Comparison of ENCODE assay signal across 1 cellular context in the genomic region with DNA sequence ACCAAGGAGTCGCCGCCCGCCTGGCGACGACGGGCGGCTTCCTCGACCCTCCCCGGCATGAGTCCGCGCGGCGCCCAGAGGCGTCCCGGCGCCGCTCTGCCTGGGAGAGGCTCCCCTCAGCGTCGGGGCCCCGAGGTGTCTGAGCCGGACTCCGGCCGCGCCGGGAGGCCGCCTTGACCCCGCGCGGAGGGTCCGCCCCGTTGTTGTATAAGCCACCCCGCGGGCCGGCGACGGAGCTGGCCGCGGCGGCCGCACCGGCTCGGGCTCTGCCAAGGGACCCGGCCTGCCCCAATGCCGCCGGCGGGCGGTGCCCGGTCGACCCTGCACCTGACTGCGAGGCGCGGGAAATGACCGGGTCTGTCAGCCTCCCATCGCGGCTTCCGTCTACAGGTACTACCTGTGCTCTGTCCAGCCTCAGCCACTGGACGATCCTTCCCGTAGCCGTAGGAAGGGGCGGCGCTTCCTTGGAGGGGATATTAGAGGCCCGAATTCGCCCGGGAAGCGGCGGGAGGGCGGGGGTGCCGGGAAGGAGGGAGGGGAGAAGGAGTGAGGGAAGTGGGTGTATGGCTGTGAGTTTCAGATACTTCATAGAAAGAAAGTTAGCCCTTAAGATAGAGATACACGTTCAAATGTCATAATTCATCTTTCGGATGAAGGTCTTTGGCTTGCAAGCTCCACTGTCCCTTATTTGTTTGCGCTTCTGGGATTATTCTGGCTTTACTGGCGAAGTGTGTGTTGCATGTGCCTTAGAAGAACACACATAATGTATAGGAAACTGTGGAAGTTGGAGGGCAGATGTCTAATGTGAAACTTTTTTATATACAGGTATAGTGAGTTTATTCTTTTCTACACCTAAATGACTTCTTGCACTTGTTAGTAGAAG.
A peak's percentile ranks its signal among the peaks of the same experiment; 100 is the strongest.
TF ChIP-seq lines count a peak whose summit lies in the region.

No MANE protein-coding gene starts in this region.

TF ChIP-seq in K562, 482 proteins besides CTCF, POLR2A, EP300 and RAD21 (continued from another document and continues in another):
- TF ChIP-seq REST (CRISPR knock-in tag; IDR thresholded peaks at IDR 0.05; ENCODE audit: low read depth) (peak; percentile 67; the same call in 1 of the 2 replicates), RBBP5 (IDR thresholded peaks at IDR 0.05; ENCODE audit: borderline replicate concordance, insufficient read depth, low read length, poor library complexity, severe bottlenecking) (peak; percentile 53), PYGO2 (tag; IDR thresholded peaks at IDR 0.05) (no peak), ZBTB49 (CRISPR knock-in tag; IDR thresholded peaks at IDR 0.05; ENCODE audit: borderline replicate concordance) (no peak), STAT5B (CRISPR knock-in tag; IDR thresholded peaks at IDR 0.05) (no peak), ASH1L (IDR thresholded peaks at IDR 0.05; ENCODE audit: borderline replicate concordance, low read depth, partially characterized antibody) (no peak), ZNF280B (CRISPR knock-in tag; IDR thresholded peaks at IDR 0.05) (no peak), ZKSCAN8 (CRISPR knock-in tag; IDR thresholded peaks at IDR 0.05) (no peak), POLR2G (IDR thresholded peaks at IDR 0.05; ENCODE audit: low read depth, low read length) (peak; percentile 93), ZBTB17 (CRISPR knock-in tag; IDR thresholded peaks at IDR 0.05) (0 out of 2 replicates have a peak, but pooled peaks have one; percentile 11), ZKSCAN1 (IDR thresholded peaks at IDR 0.05; ENCODE audit: low read depth, low read length) (peak; percentile 3; the same call in 1 of the 2 replicates), ZNF444 (CRISPR knock-in tag; IDR thresholded peaks at IDR 0.05) (no peak), ZNF239 (CRISPR knock-in tag; IDR thresholded peaks at IDR 0.05) (no peak), ARID2 (IDR thresholded peaks at IDR 0.05) (no peak), SRSF3 (IDR thresholded peaks at IDR 0.05; ENCODE audit: insufficient read depth, low read length) (no peak), POLR2AphosphoS2 (IDR thresholded peaks at IDR 0.05; ENCODE audit: low read length) (peak; percentile 6; the same call in 1 of the 2 replicates), SMAD4 (CRISPR knock-in tag; conservative IDR thresholded peaks at IDR 0.05) (peak; percentile 57)
- TF ChIP-seq, protein P1, sequence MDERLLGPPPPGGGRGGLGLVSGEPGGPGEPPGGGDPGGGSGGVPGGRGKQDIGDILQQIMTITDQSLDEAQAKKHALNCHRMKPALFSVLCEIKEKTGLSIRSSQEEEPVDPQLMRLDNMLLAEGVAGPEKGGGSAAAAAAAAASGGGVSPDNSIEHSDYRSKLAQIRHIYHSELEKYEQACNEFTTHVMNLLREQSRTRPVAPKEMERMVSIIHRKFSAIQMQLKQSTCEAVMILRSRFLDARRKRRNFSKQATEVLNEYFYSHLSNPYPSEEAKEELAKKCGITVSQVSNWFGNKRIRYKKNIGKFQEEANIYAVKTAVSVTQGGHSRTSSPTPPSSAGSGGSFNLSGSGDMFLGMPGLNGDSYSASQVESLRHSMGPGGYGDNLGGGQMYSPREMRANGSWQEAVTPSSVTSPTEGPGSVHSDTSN (CRISPR knock-in tag; IDR thresholded peaks at IDR 0.05; ENCODE audit: low read depth), result no peak
- TF ChIP-seq, protein P1 (tag; conservative IDR thresholded peaks at IDR 0.05; ENCODE audit: low read depth), result 0 out of 2 replicates have a peak, but pooled peaks have one; percentile 39
- TF ChIP-seq, protein P2, sequence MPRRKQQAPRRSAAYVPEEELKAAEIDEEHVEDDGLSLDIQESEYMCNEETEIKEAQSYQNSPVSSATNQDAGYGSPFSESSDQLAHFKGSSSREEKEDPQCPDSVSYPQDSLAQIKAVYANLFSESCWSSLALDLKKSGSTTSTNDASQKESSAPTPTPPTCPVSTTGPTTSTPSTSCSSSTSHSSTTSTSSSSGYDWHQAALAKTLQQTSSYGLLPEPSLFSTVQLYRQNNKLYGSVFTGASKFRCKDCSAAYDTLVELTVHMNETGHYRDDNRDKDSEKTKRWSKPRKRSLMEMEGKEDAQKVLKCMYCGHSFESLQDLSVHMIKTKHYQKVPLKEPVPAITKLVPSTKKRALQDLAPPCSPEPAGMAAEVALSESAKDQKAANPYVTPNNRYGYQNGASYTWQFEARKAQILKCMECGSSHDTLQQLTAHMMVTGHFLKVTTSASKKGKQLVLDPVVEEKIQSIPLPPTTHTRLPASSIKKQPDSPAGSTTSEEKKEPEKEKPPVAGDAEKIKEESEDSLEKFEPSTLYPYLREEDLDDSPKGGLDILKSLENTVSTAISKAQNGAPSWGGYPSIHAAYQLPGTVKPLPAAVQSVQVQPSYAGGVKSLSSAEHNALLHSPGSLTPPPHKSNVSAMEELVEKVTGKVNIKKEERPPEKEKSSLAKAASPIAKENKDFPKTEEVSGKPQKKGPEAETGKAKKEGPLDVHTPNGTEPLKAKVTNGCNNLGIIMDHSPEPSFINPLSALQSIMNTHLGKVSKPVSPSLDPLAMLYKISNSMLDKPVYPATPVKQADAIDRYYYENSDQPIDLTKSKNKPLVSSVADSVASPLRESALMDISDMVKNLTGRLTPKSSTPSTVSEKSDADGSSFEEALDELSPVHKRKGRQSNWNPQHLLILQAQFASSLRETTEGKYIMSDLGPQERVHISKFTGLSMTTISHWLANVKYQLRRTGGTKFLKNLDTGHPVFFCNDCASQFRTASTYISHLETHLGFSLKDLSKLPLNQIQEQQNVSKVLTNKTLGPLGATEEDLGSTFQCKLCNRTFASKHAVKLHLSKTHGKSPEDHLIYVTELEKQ (CRISPR knock-in tag; IDR thresholded peaks at IDR 0.05), result no peak
- TF ChIP-seq, protein P3, sequence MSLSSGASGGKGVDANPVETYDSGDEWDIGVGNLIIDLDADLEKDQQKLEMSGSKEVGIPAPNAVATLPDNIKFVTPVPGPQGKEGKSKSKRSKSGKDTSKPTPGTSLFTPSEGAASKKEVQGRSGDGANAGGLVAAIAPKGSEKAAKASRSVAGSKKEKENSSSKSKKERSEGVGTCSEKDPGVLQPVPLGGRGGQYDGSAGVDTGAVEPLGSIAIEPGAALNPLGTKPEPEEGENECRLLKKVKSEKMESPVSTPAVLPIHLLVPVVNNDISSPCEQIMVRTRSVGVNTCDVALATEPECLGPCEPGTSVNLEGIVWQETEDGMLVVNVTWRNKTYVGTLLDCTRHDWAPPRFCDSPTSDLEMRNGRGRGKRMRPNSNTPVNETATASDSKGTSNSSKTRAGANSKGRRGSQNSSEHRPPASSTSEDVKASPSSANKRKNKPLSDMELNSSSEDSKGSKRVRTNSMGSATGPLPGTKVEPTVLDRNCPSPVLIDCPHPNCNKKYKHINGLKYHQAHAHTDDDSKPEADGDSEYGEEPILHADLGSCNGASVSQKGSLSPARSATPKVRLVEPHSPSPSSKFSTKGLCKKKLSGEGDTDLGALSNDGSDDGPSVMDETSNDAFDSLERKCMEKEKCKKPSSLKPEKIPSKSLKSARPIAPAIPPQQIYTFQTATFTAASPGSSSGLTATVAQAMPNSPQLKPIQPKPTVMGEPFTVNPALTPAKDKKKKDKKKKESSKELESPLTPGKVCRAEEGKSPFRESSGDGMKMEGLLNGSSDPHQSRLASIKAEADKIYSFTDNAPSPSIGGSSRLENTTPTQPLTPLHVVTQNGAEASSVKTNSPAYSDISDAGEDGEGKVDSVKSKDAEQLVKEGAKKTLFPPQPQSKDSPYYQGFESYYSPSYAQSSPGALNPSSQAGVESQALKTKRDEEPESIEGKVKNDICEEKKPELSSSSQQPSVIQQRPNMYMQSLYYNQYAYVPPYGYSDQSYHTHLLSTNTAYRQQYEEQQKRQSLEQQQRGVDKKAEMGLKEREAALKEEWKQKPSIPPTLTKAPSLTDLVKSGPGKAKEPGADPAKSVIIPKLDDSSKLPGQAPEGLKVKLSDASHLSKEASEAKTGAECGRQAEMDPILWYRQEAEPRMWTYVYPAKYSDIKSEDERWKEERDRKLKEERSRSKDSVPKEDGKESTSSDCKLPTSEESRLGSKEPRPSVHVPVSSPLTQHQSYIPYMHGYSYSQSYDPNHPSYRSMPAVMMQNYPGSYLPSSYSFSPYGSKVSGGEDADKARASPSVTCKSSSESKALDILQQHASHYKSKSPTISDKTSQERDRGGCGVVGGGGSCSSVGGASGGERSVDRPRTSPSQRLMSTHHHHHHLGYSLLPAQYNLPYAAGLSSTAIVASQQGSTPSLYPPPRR (CRISPR knock-in tag; IDR thresholded peaks at IDR 0.05; ENCODE audit: borderline replicate concordance), result peak; percentile 65; the same call in 1 of the 2 replicates
- TF ChIP-seq, protein P4, sequence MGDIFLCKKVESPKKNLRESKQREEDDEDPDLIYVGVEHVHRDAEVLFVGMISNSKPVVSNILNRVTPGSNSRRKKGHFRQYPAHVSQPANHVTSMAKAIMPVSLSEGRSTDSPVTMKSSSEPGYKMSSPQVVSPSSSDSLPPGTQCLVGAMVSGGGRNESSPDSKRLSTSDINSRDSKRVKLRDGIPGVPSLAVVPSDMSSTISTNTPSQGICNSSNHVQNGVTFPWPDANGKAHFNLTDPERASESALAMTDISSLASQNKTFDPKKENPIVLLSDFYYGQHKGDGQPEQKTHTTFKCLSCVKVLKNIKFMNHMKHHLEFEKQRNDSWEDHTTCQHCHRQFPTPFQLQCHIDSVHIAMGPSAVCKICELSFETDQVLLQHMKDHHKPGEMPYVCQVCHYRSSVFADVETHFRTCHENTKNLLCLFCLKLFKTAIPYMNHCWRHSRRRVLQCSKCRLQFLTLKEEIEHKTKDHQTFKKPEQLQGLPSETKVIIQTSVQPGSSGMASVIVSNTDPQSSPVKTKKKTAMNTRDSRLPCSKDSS (IDR thresholded peaks at IDR 0.05; ENCODE audit: low read depth, partially characterized antibody), result no peak
- TF ChIP-seq, protein P5, sequence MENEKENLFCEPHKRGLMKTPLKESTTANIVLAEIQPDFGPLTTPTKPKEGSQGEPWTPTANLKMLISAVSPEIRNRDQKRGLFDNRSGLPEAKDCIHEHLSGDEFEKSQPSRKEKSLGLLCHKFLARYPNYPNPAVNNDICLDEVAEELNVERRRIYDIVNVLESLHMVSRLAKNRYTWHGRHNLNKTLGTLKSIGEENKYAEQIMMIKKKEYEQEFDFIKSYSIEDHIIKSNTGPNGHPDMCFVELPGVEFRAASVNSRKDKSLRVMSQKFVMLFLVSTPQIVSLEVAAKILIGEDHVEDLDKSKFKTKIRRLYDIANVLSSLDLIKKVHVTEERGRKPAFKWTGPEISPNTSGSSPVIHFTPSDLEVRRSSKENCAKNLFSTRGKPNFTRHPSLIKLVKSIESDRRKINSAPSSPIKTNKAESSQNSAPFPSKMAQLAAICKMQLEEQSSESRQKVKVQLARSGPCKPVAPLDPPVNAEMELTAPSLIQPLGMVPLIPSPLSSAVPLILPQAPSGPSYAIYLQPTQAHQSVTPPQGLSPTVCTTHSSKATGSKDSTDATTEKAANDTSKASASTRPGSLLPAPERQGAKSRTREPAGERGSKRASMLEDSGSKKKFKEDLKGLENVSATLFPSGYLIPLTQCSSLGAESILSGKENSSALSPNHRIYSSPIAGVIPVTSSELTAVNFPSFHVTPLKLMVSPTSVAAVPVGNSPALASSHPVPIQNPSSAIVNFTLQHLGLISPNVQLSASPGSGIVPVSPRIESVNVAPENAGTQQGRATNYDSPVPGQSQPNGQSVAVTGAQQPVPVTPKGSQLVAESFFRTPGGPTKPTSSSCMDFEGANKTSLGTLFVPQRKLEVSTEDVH (IDR thresholded peaks at IDR 0.05; ENCODE audit: low read depth, partially characterized antibody), result peak; percentile 30
